In the genomic region with DNA sequence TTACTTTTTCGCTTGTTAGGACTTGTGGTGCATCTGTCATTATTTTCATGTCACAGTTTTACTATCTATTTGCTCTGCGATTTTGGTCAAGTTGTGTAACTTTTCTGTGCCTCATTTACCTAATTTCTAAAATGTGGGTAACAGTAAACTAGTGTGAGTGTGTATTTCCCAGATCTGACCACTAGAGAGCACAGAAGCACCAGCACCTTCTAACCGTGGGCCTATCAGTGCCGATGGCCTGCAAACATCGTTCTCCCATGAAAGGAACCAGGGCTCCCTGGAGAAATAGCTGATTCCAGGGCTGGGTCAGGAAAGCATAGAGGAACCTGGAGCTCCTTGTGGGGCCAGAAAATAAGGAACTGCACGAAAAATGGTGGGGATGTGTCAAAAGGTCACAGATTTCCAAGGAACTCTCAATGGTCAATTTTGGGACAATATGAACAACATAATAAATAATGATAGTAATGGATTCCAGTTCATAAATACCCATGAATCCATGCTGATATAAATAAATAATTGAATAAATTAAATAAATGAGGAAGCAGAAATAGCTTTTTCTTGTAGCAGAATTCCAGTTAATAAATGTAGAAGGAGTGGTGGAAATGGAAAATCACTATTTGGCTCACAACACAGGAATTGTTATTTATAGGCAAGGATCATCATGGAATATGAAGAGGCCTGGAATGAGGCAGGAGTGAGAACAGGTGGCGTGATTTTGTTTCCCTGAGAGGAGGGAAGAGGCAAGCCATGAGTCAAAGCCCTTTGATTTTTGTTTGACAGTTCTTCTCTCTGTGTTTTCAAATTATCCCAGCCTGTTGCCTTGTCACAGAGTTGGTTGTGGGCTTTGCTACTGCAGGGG, we compare ENCODE assay signal across 8 cellular contexts. TPM values are rescaled to one million over a fixed set of nuclear protein-coding genes. Genes with fewer than 3 reads are reported as not detected.
DNase-seq lines count a peak whose midpoint lies in the region; ATAC-seq and TF ChIP-seq lines count a peak whose summit lies in the region.

No MANE protein-coding gene starts in this region.

- H3K27ac ChIP-seq in gastrocnemius medialis = peak overlapping the region in 3 of 4 donors; percentile 40 to 66 (median 50)

- no peaks in the 10 kb centered on the region for H3K36me3 Mint-ChIP-seq in Calu3 (ENCODE audit: insufficient read depth, unreplicated experiment)

- no peak overlapping the region for H3K4me3 Mint-ChIP-seq in Calu3 (ENCODE audit: low read depth, unreplicated experiment)

- no peaks in the 10 kb centered on the region for H3K4me1 Mint-ChIP-seq in Calu3 (ENCODE audit: low read depth, unreplicated experiment)

- intact Hi-C loops in Calu3 (cut with micrococcal nuclease; ENCODE audit: unreplicated experiment) (loop anchor here (1.0 kb wide), 1 partner anchor 33 kb away; no protein-coding TSS in a partner anchor), left ventricle myocardium superior (cut with micrococcal nuclease) (no loop called here), gastrocnemius medialis (cut with DNase I; ENCODE audit: low total_unique reads) (loop anchor here (1.0 kb wide), 1 partner anchor 33 kb away; no protein-coding TSS in a partner anchor)

- ATAC-seq in GM19351 (IDR thresholded peaks at IDR 0.05; ENCODE audit: unreplicated experiment) (peak; percentile 69), left ventricle myocardium superior (peak; percentile 84), gastrocnemius medialis (peak; percentile 65 to 80), HG02610 (IDR thresholded peaks at IDR 0.05; ENCODE audit: unreplicated experiment) (no peak)

- peaks cover 46% of the 10 kb centered on the region for H3K27me3 ChIP-seq in adipocyte (replicated peaks; ENCODE audit: control insufficient read depth, insufficient read depth, low read length)
- no peaks in the 10 kb centered on the region for H3K27me3 ChIP-seq in gastrocnemius medialis

- no TSS peak for BruUV-seq in Calu3 (replicated peaks; lab: Mats Ljungman, UMichigan)

- no peaks in the 10 kb centered on the region for H3K9me3 Mint-ChIP-seq in Calu3 (ENCODE audit: low read depth, unreplicated experiment)

- DNase-seq in Calu3 (peak; percentile 54), NCI-H2227 treated with DMSO at 0.1 percent for 48 hours (lab: John Stamatoyannopoulos, UW) (peak; percentile 72), adipocyte (ENCODE audit: low read depth) (peak; percentile 72), left ventricle myocardium superior (peak; percentile 35), gastrocnemius medialis (no peak)
- DNase-seq in activated CD8-positive, alpha-beta memory T cell treated with anti-CD3 and anti-CD28 coated beads, Interleukin-2, amount 50 U/mL, for 48 hours = no peak

- H3K4me3 ChIP-seq in adipocyte (ENCODE audit: low read length) (no peak overlapping the region), gastrocnemius medialis (no peak overlapping the region)

- TF ChIP-seq POLR2A in gastrocnemius medialis (IDR thresholded peaks at IDR 0.05) = no peak

- no peaks in the 10 kb centered on the region for H3K36me3 ChIP-seq in adipocyte (ENCODE audit: control insufficient read depth, insufficient read depth, low read length, severe bottlenecking)
- H3K36me3 ChIP-seq in gastrocnemius medialis = no peaks in the 10 kb centered on the region

- CTCF ChIA-PET in Calu3 (lab: Charles Lee) = interaction anchor here (0.6 to 1.7 kb wide), 5 partner anchors 20 to 113 kb away, joined by 3 to 7 read pairs (median 4); no protein-coding TSS in a partner anchor

- H3K27ac Mint-ChIP-seq in Calu3 (ENCODE audit: unreplicated experiment) = no peak overlapping the region

- in situ Hi-C loops in gastrocnemius medialis (cut with MboI; ENCODE audit: low sequenced_read_pairs in 4 of 4) = no loop called here

- peaks cover 70% of the 10 kb centered on the region for H3K27me3 Mint-ChIP-seq in Calu3 (ENCODE audit: unreplicated experiment)

- no peak overlapping the region for H3K9ac ChIP-seq in adipocyte (ENCODE audit: low read length)

- H3K9me3 ChIP-seq in adipocyte (ENCODE audit: control insufficient read depth, low read length) (no peaks in the 10 kb centered on the region), gastrocnemius medialis (no peaks in the 10 kb centered on the region)

- TF ChIP-seq CTCF in Calu3 (IDR thresholded peaks at IDR 0.05; ENCODE audit: unreplicated experiment) = peak; percentile 20
- peak in 4 of 5 experiments; percentile 26 to 52 (median 36) for TF ChIP-seq CTCF in gastrocnemius medialis (IDR thresholded peaks at IDR 0.05 in 4 of 5, conservative IDR thresholded peaks at IDR 0.05 in 1 of 5)

- peaks cover 38% of the 10 kb centered on the region for H3K4me1 ChIP-seq in adipocyte (ENCODE audit: control insufficient read depth, insufficient read depth, low read length)
- H3K4me1 ChIP-seq in gastrocnemius medialis = peaks cover 9 to 22% of the 10 kb centered on the region in 2 donors

RNA-seq across cellular contexts. Expression of a gene that starts 31.1 kb away (rescaled TPM):
- total RNA-seq in Calu3 (2022) = not detected in 2 replicates
- not detected for total RNA-seq in left ventricle myocardium superior
- total RNA-seq in gastrocnemius medialis = not detected

RNA-seq across cellular contexts. Expression of a gene that starts 35.3 kb away (rescaled TPM):
- total RNA-seq in Calu3 (2022) (132 and 159 TPM in 2 replicates), left ventricle myocardium superior (4.0 TPM), gastrocnemius medialis (1 to 10 TPM in 1 of 4 donors, under 1 TPM in 3; 0.36 to 2.0 (median 0.53) TPM)

Comparison
In these comparisons a context has a peak if more than half of its experiments do, and no peak if none do; other contexts are left out.
1. DNase-seq: peak in Calu3 (single experiment), NCI-H2227 treated with DMSO at 0.1 percent for 48 hours (single experiment), adipocyte (single experiment) and left ventricle myocardium superior (single experiment); none in gastrocnemius medialis (0 of 2) and activated CD8-positive, alpha-beta memory T cell treated with anti-CD3 and anti-CD28 coated beads, Interleukin-2, amount 50 U/mL, for 48 hours (single experiment).
2. RNA of a gene that starts 35.3 kb away (total RNA-seq): 132 to 159 TPM in Calu3; 4.0 TPM in left ventricle myocardium superior (single experiment) and 0.36 to 2.0 TPM in gastrocnemius medialis; every median in the first group is over 10 times any median in the second.